In the genomic region with DNA sequence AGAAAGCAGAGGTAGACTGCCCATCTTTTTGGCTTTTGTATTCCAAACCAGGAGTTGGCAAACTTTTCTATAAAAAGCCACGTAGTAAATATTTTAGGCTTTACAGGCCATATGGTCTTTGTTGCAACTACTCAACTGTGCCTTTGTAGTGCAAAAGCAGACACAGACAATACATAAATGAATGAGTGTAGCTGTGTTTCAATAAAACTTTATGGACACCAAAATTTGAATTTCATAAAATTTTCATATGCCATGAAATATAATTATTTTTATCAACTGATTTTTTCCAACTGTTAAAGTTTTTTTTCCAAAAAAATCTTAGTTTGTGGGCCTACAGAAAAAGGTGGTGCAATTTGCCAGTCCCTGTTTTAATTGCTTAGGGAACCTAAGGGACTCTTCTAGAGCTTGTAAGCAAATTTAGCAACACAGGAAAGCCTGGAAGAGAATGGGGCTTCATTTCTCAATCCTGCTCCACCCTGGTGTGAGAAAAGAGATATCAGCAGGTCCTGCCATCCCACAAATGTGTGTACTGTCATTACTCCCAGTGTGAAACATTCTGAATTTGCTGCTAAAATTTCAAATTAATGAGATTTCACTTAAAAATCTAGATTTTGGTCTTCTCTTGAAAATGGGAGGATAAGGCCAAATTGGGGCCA, we compare ENCODE assay signal across 1 cellular context.
TF ChIP-seq lines count a peak whose summit lies in the region.

No MANE protein-coding gene starts in this region.

TF ChIP-seq in WTC11, 78 proteins besides CTCF, POLR2A, EP300 and RAD21 (continued from another document):
- TF ChIP-seq, protein P1, sequence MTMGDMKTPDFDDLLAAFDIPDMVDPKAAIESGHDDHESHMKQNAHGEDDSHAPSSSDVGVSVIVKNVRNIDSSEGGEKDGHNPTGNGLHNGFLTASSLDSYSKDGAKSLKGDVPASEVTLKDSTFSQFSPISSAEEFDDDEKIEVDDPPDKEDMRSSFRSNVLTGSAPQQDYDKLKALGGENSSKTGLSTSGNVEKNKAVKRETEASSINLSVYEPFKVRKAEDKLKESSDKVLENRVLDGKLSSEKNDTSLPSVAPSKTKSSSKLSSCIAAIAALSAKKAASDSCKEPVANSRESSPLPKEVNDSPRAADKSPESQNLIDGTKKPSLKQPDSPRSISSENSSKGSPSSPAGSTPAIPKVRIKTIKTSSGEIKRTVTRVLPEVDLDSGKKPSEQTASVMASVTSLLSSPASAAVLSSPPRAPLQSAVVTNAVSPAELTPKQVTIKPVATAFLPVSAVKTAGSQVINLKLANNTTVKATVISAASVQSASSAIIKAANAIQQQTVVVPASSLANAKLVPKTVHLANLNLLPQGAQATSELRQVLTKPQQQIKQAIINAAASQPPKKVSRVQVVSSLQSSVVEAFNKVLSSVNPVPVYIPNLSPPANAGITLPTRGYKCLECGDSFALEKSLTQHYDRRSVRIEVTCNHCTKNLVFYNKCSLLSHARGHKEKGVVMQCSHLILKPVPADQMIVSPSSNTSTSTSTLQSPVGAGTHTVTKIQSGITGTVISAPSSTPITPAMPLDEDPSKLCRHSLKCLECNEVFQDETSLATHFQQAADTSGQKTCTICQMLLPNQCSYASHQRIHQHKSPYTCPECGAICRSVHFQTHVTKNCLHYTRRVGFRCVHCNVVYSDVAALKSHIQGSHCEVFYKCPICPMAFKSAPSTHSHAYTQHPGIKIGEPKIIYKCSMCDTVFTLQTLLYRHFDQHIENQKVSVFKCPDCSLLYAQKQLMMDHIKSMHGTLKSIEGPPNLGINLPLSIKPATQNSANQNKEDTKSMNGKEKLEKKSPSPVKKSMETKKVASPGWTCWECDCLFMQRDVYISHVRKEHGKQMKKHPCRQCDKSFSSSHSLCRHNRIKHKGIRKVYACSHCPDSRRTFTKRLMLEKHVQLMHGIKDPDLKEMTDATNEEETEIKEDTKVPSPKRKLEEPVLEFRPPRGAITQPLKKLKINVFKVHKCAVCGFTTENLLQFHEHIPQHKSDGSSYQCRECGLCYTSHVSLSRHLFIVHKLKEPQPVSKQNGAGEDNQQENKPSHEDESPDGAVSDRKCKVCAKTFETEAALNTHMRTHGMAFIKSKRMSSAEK (CRISPR knock-in tag; IDR thresholded peaks at IDR 0.05; ENCODE audit: borderline replicate concordance), result no peak
- no peak for TF ChIP-seq CBFB (CRISPR knock-in tag; IDR thresholded peaks at IDR 0.05; ENCODE audit: low read depth)
- no peak for TF ChIP-seq SMAD4 (CRISPR knock-in tag; IDR thresholded peaks at IDR 0.05)
- TF ChIP-seq, protein P2, sequence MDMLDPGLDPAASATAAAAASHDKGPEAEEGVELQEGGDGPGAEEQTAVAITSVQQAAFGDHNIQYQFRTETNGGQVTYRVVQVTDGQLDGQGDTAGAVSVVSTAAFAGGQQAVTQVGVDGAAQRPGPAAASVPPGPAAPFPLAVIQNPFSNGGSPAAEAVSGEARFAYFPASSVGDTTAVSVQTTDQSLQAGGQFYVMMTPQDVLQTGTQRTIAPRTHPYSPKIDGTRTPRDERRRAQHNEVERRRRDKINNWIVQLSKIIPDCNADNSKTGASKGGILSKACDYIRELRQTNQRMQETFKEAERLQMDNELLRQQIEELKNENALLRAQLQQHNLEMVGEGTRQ (CRISPR knock-in tag; IDR thresholded peaks at IDR 0.05), result no peak
- TF ChIP-seq OVOL2 (CRISPR knock-in tag; IDR thresholded peaks at IDR 0.05; ENCODE audit: borderline replicate concordance), result no peak
- TF ChIP-seq ZNF425 (CRISPR knock-in tag; conservative IDR thresholded peaks at IDR 0.05), result no peak
- no peak for TF ChIP-seq ATF6 (CRISPR knock-in tag; IDR thresholded peaks at IDR 0.05)
- no peak for TF ChIP-seq RORB (CRISPR knock-in tag; IDR thresholded peaks at IDR 0.05)
- no peak for TF ChIP-seq NFE2L1 (CRISPR knock-in tag; IDR thresholded peaks at IDR 0.05)
- no peak for TF ChIP-seq CREB1 (CRISPR knock-in tag; IDR thresholded peaks at IDR 0.05)
- no peak for TF ChIP-seq PREB (CRISPR knock-in tag; IDR thresholded peaks at IDR 0.05; ENCODE audit: borderline replicate concordance)
